2 cellular contexts compared by ENCODE assay signal in the genomic region with DNA sequence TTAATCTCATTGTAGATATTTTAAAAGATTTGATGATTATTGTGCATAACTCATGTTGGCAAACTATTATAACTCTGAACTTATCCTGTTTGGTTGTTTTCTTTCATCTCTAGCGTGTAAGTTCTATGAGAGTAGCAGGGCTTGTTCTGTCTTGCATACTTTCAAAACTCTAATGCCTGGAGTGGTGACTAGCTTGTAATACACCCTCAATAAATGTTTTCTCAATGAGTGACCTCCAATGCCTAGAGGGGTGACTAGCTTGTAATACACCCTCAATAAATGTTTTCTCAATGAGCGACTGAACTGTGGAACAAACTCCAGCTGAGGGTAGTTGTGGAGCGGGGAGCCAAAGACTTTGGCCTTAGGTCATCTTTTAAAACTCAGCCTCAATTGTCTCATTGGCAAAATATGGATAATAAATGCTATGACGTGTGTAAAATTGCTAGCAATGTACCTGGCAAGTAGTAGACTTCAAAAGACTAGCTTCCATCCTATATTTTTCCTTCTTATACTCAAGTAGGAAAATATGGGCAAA.
TF ChIP-seq lines count a peak whose summit lies in the region.

No MANE protein-coding gene starts in this region.

TF ChIP-seq in A549, 52 proteins besides CTCF, POLR2A, EP300 and RAD21 (continued from another document):
- TF ChIP-seq, protein P1, sequence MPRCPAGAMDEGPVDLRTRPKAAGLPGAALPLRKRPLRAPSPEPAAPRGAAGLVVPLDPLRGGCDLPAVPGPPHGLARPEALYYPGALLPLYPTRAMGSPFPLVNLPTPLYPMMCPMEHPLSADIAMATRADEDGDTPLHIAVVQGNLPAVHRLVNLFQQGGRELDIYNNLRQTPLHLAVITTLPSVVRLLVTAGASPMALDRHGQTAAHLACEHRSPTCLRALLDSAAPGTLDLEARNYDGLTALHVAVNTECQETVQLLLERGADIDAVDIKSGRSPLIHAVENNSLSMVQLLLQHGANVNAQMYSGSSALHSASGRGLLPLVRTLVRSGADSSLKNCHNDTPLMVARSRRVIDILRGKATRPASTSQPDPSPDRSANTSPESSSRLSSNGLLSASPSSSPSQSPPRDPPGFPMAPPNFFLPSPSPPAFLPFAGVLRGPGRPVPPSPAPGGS (IDR thresholded peaks at IDR 0.05): no peak
- TF ChIP-seq NPAS2 (CRISPR knock-in tag; IDR thresholded peaks at IDR 0.05; ENCODE audit: borderline replicate concordance) (no peak), MAFK (IDR thresholded peaks at IDR 0.05; ENCODE audit: partially characterized antibody) (no peak), EHF (CRISPR knock-in tag; IDR thresholded peaks at IDR 0.05) (no peak)

TF ChIP-seq in K562, 482 proteins besides CTCF, POLR2A, EP300 and RAD21 (continued from another document):
- TF ChIP-seq RBM15 (IDR thresholded peaks at IDR 0.05; ENCODE audit: insufficient read depth, low read length): no peak
- TF ChIP-seq RBBP5 (IDR thresholded peaks at IDR 0.05; ENCODE audit: borderline replicate concordance, insufficient read depth, low read length, poor library complexity, severe bottlenecking): no peak
- TF ChIP-seq EWSR1 (IDR thresholded peaks at IDR 0.05; ENCODE audit: borderline replicate concordance, low read depth, partially characterized antibody): no peak
- TF ChIP-seq SLC30A9 (CRISPR knock-in tag; IDR thresholded peaks at IDR 0.05): no peak
- no peak for TF ChIP-seq LEF1 (IDR thresholded peaks at IDR 0.05)
- TF ChIP-seq EGR1 (conservative IDR thresholded peaks at IDR 0.05): no peak
- TF ChIP-seq, protein P2, sequence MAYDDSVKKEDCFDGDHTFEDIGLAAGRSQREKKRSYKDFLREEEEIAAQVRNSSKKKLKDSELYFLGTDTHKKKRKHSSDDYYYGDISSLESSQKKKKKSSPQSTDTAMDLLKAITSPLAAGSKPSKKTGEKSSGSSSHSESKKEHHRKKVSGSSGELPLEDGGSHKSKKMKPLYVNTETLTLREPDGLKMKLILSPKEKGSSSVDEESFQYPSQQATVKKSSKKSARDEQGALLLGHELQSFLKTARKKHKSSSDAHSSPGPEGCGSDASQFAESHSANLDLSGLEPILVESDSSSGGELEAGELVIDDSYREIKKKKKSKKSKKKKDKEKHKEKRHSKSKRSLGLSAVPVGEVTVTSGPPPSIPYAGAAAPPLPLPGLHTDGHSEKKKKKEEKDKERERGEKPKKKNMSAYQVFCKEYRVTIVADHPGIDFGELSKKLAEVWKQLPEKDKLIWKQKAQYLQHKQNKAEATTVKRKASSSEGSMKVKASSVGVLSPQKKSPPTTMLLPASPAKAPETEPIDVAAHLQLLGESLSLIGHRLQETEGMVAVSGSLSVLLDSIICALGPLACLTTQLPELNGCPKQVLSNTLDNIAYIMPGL (CRISPR knock-in tag; IDR thresholded peaks at IDR 0.05): no peak
- no peak for TF ChIP-seq GATAD2A (IDR thresholded peaks at IDR 0.05)
- TF ChIP-seq, protein P3, sequence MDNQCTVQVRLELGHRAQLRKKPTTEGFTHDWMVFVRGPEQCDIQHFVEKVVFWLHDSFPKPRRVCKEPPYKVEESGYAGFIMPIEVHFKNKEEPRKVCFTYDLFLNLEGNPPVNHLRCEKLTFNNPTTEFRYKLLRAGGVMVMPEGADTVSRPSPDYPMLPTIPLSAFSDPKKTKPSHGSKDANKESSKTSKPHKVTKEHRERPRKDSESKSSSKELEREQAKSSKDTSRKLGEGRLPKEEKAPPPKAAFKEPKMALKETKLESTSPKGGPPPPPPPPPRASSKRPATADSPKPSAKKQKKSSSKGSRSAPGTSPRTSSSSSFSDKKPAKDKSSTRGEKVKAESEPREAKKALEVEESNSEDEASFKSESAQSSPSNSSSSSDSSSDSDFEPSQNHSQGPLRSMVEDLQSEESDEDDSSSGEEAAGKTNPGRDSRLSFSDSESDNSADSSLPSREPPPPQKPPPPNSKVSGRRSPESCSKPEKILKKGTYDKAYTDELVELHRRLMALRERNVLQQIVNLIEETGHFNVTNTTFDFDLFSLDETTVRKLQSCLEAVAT (IDR thresholded peaks at IDR 0.05): no peak
- no peak for TF ChIP-seq DDX20 (tag; IDR thresholded peaks at IDR 0.05; ENCODE audit: low read depth)
- TF ChIP-seq PTTG1 (tag; IDR thresholded peaks at IDR 0.05; ENCODE audit: low read depth): no peak
- TF ChIP-seq, protein P4, sequence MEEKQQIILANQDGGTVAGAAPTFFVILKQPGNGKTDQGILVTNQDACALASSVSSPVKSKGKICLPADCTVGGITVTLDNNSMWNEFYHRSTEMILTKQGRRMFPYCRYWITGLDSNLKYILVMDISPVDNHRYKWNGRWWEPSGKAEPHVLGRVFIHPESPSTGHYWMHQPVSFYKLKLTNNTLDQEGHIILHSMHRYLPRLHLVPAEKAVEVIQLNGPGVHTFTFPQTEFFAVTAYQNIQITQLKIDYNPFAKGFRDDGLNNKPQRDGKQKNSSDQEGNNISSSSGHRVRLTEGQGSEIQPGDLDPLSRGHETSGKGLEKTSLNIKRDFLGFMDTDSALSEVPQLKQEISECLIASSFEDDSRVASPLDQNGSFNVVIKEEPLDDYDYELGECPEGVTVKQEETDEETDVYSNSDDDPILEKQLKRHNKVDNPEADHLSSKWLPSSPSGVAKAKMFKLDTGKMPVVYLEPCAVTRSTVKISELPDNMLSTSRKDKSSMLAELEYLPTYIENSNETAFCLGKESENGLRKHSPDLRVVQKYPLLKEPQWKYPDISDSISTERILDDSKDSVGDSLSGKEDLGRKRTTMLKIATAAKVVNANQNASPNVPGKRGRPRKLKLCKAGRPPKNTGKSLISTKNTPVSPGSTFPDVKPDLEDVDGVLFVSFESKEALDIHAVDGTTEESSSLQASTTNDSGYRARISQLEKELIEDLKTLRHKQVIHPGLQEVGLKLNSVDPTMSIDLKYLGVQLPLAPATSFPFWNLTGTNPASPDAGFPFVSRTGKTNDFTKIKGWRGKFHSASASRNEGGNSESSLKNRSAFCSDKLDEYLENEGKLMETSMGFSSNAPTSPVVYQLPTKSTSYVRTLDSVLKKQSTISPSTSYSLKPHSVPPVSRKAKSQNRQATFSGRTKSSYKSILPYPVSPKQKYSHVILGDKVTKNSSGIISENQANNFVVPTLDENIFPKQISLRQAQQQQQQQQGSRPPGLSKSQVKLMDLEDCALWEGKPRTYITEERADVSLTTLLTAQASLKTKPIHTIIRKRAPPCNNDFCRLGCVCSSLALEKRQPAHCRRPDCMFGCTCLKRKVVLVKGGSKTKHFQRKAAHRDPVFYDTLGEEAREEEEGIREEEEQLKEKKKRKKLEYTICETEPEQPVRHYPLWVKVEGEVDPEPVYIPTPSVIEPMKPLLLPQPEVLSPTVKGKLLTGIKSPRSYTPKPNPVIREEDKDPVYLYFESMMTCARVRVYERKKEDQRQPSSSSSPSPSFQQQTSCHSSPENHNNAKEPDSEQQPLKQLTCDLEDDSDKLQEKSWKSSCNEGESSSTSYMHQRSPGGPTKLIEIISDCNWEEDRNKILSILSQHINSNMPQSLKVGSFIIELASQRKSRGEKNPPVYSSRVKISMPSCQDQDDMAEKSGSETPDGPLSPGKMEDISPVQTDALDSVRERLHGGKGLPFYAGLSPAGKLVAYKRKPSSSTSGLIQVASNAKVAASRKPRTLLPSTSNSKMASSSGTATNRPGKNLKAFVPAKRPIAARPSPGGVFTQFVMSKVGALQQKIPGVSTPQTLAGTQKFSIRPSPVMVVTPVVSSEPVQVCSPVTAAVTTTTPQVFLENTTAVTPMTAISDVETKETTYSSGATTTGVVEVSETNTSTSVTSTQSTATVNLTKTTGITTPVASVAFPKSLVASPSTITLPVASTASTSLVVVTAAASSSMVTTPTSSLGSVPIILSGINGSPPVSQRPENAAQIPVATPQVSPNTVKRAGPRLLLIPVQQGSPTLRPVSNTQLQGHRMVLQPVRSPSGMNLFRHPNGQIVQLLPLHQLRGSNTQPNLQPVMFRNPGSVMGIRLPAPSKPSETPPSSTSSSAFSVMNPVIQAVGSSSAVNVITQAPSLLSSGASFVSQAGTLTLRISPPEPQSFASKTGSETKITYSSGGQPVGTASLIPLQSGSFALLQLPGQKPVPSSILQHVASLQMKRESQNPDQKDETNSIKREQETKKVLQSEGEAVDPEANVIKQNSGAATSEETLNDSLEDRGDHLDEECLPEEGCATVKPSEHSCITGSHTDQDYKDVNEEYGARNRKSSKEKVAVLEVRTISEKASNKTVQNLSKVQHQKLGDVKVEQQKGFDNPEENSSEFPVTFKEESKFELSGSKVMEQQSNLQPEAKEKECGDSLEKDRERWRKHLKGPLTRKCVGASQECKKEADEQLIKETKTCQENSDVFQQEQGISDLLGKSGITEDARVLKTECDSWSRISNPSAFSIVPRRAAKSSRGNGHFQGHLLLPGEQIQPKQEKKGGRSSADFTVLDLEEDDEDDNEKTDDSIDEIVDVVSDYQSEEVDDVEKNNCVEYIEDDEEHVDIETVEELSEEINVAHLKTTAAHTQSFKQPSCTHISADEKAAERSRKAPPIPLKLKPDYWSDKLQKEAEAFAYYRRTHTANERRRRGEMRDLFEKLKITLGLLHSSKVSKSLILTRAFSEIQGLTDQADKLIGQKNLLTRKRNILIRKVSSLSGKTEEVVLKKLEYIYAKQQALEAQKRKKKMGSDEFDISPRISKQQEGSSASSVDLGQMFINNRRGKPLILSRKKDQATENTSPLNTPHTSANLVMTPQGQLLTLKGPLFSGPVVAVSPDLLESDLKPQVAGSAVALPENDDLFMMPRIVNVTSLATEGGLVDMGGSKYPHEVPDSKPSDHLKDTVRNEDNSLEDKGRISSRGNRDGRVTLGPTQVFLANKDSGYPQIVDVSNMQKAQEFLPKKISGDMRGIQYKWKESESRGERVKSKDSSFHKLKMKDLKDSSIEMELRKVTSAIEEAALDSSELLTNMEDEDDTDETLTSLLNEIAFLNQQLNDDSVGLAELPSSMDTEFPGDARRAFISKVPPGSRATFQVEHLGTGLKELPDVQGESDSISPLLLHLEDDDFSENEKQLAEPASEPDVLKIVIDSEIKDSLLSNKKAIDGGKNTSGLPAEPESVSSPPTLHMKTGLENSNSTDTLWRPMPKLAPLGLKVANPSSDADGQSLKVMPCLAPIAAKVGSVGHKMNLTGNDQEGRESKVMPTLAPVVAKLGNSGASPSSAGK (IDR thresholded peaks at IDR 0.05): no peak
- no peak for TF ChIP-seq SETDB1 (IDR thresholded peaks at IDR 0.05; ENCODE audit: low read length)
- TF ChIP-seq NCOR1 (IDR thresholded peaks at IDR 0.05): no peak
- TF ChIP-seq, protein P5, sequence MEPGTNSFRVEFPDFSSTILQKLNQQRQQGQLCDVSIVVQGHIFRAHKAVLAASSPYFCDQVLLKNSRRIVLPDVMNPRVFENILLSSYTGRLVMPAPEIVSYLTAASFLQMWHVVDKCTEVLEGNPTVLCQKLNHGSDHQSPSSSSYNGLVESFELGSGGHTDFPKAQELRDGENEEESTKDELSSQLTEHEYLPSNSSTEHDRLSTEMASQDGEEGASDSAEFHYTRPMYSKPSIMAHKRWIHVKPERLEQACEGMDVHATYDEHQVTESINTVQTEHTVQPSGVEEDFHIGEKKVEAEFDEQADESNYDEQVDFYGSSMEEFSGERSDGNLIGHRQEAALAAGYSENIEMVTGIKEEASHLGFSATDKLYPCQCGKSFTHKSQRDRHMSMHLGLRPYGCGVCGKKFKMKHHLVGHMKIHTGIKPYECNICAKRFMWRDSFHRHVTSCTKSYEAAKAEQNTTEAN (CRISPR knock-in tag; IDR thresholded peaks at IDR 0.05): no peak
- no peak for TF ChIP-seq PRPF4 (IDR thresholded peaks at IDR 0.05; ENCODE audit: insufficient read depth, low read depth, low read length, poor library complexity, severe bottlenecking)
